In genomic region chr12:2959194-2959507, GRCh38 we compare ENCODE assay signal across 8 cellular contexts. TPM values are rescaled to one million over a fixed set of nuclear protein-coding genes. Genes with fewer than 3 reads are reported as not detected.
DNase-seq lines count a peak whose midpoint lies in the region; ATAC-seq, FAIRE-seq and TF ChIP-seq lines count a peak whose summit lies in the region.

Gene TEAD4 (plus strand): TSS chr12:2959397.

- H3K27ac Mint-ChIP-seq in Caco-2 (ENCODE audit: unreplicated experiment): peak within 1 kb of the TSS; percentile 89

- POLR2A ChIA-PET in Caco-2 (lab: Charles Lee): interaction anchor here (0.5 to 1.7 kb wide), 6 partner anchors 9 to 85 kb away, joined by 3 to 9 read pairs (median 4); partner anchors contain the start of gene TULP3

- peaks cover 46% of the 10 kb centered on the region for H3K4me1 Mint-ChIP-seq in Caco-2 (ENCODE audit: low read depth, unreplicated experiment)

- intact Hi-C loops in Caco-2 (cut with micrococcal nuclease; ENCODE audit: unreplicated experiment): loop anchor here (2.0 kb wide), 1 partner anchor 68 kb away; the partner anchor contains the start of gene TULP3

- H3K36me3 ChIP-seq in Caco-2 (ENCODE audit: control insufficient read depth, insufficient read depth, low read length): no peaks in the 10 kb centered on the region
- no peaks in the 10 kb centered on the region for H3K36me3 ChIP-seq in mesodermal cell (ENCODE audit: control insufficient read depth, insufficient read depth, low read length)

- in situ Hi-C loops in endometrial microvascular endothelial cells (cut with HindIII; ENCODE audit: inconsistent ontology term, low pct_unique_long_range_greater_than_20kb, low sequenced_read_pairs): no loop called here

- H3K9me3 Mint-ChIP-seq in Caco-2 (ENCODE audit: unreplicated experiment): no peaks in the 10 kb centered on the region

- H3K27me3 Mint-ChIP-seq in Caco-2 (ENCODE audit: insufficient read depth, unreplicated experiment): no peaks in the 10 kb centered on the region

- H3K27me3 ChIP-seq in Caco-2 (replicated peaks; ENCODE audit: control insufficient read depth, insufficient read depth, low read length): no peaks in the 10 kb centered on the region
- peaks cover 48% of the 10 kb centered on the region for H3K27me3 ChIP-seq in HL-60 (ENCODE audit: insufficient read depth, poor library complexity, severe bottlenecking)

- CTCF ChIA-PET in Caco-2 (lab: Charles Lee): no interaction called here

- peak; percentile 59 for ATAC-seq in SK-N-SH treated with all-trans-retinoic acid at 6 μM for 48 hours
- no peak for ATAC-seq in GM19397 (IDR thresholded peaks at IDR 0.05; ENCODE audit: unreplicated experiment)

- peak within 1 kb of the TSS; percentile 87 for H3K4me3 Mint-ChIP-seq in Caco-2 (ENCODE audit: unreplicated experiment)

- 0 to 1% methylated on average over 24 to 27 of the region's 50 CpGs for WGBS in mesodermal cell (ENCODE audit: insufficient coverage in 2 of 2), 2 experiments

- H3K4me1 ChIP-seq in Caco-2: peaks cover 36% of the 10 kb centered on the region
- peaks cover 28% of the 10 kb centered on the region for H3K4me1 ChIP-seq in mesodermal cell (ENCODE audit: control insufficient read depth, insufficient read depth, low read length, poor library complexity, severe bottlenecking)

- peaks cover 59% of the 10 kb centered on the region for H3K36me3 Mint-ChIP-seq in Caco-2 (ENCODE audit: insufficient read depth, unreplicated experiment)

- H3K4me3 ChIP-seq in Caco-2 (ENCODE audit: low read depth, low read length): peak within 1 kb of the TSS; percentile 94
- H3K4me3 ChIP-seq in HL-60 (replicated peaks; ENCODE audit: insufficient read depth, low read length): peak within 1 kb of the TSS; percentile 15
- peak within 1 kb of the TSS; percentile 60 for H3K4me3 ChIP-seq in mesodermal cell (ENCODE audit: extremely low read depth, insufficient read depth, low read length, poor library complexity, severe bottlenecking)

- peak; percentile 97 for FAIRE-seq in urothelium cell line (lab: Jason Lieb, UNC)

- H3K9me3 ChIP-seq in Caco-2: no peaks in the 10 kb centered on the region
- no peaks in the 10 kb centered on the region for H3K9me3 ChIP-seq in mesodermal cell (ENCODE audit: control insufficient read depth, low read length)

- TF ChIP-seq CTCF in Caco-2 (IDR thresholded peaks at IDR 0.05; ENCODE audit: insufficient read depth in 1 of 2, low read depth in 1 of 2, low read length in 1 of 2, severe bottlenecking in 1 of 2, unreplicated experiment in 1 of 2) (no peak), HL-60 (IDR thresholded peaks at IDR 0.05; ENCODE audit: insufficient read depth, low read length) (no peak)

- peak; percentile 98 to 99 for DNase-seq in Caco-2
- no peak for DNase-seq in HL-60 (ENCODE audit: low read depth in 1 of 2, low spot score in 1 of 2)
- peak; percentile 98 for DNase-seq in urothelium cell line (ENCODE audit: low spot score)
- DNase-seq in GF-D8 (lab: John Stamatoyannopoulos, UW): no peak

- H3K27ac ChIP-seq in HL-60 (replicated peaks) (no peak within 1 kb of the TSS), mesodermal cell (ENCODE audit: low read depth, low read length, severe bottlenecking) (peak within 1 kb of the TSS; percentile 89)

- BruUV-seq in Caco-2 (replicated peaks; lab: Mats Ljungman, UMichigan): no TSS peak

TF ChIP-seq in SK-N-SH treated with all-trans-retinoic acid at 6 μM for 48 hours, 23 proteins besides CTCF, POLR2A, EP300 and RAD21:
- TF ChIP-seq ZNF8 (CRISPR knock-in tag; IDR thresholded peaks at IDR 0.05) (no peak), CSRNP3 (CRISPR knock-in tag; IDR thresholded peaks at IDR 0.05) (no peak), ZNF565 (CRISPR knock-in tag; conservative IDR thresholded peaks at IDR 0.05; ENCODE audit: low read depth) (no peak), TOX (CRISPR knock-in tag; IDR thresholded peaks at IDR 0.05; ENCODE audit: borderline replicate concordance) (no peak), OSR1 (CRISPR knock-in tag; IDR thresholded peaks at IDR 0.05) (no peak), CSDC2 (CRISPR knock-in tag; IDR thresholded peaks at IDR 0.05) (no peak), ESRRG (CRISPR knock-in tag; IDR thresholded peaks at IDR 0.05) (no peak), ZFP30 (CRISPR knock-in tag; IDR thresholded peaks at IDR 0.05) (no peak), GLIS3 (CRISPR knock-in tag; IDR thresholded peaks at IDR 0.05) (no peak), ISL1 (CRISPR knock-in tag; IDR thresholded peaks at IDR 0.05) (no peak)
- TF ChIP-seq, protein P1, sequence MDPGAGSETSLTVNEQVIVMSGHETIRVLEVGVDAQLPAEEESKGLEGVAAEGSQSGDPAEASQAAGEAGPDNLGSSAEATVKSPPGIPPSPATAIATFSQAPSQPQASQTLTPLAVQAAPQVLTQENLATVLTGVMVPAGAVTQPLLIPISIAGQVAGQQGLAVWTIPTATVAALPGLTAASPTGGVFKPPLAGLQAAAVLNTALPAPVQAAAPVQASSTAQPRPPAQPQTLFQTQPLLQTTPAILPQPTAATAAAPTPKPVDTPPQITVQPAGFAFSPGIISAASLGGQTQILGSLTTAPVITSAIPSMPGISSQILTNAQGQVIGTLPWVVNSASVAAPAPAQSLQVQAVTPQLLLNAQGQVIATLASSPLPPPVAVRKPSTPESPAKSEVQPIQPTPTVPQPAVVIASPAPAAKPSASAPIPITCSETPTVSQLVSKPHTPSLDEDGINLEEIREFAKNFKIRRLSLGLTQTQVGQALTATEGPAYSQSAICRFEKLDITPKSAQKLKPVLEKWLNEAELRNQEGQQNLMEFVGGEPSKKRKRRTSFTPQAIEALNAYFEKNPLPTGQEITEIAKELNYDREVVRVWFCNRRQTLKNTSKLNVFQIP (CRISPR knock-in tag; IDR thresholded peaks at IDR 0.05; ENCODE audit: borderline replicate concordance, low read depth): no peak

RNA-seq across cellular contexts. Expression of gene TEAD4, which starts in this region (rescaled TPM):
- total RNA-seq in Caco-2 (2022) (96.2 and 97.8 TPM in 2 replicates), endometrial microvascular endothelial cells (ENCODE audit: inconsistent ontology term) (78.1 TPM)
- 31.4 TPM for polyA plus RNA-seq in mesodermal cell (2013, experiment 1 of 2)
- 26.6 TPM for polyA plus RNA-seq in mesodermal cell (2013, experiment 2 of 2)

Comparison
In these comparisons a context has a peak if more than half of its experiments do, and no peak if none do; other contexts are left out.
1. DNase-seq: peak in Caco-2 (2 of 2) and urothelium cell line (single experiment); none in HL-60 (0 of 2) and GF-D8 (single experiment).
2. H3K4me3 ChIP-seq: peak in every context shown above with its lines; median percentile 94 in Caco-2; 60 in mesodermal cell; 15 in HL-60.